In genomic region chr12:32679091-32679909, GRCh38 we compare ENCODE assay signal across 8 cellular contexts. TPM values are rescaled to one million over a fixed set of nuclear protein-coding genes. Genes with fewer than 3 reads are reported as not detected.
DNase-seq lines count a peak whose midpoint lies in the region; ATAC-seq, FAIRE-seq and TF ChIP-seq lines count a peak whose summit lies in the region.

Gene DNM1L, plus strand, starts transcription at chr12:32679301. Its CDS starts 63 bp downstream, at chr12:32679364.

- dilution Hi-C loops in keratinocyte (cut with MboI; ENCODE audit: extremely low pct_ligation_motif_present, low sequenced_read_pairs), result no loop called here

- H3K9ac ChIP-seq in keratinocyte (ENCODE audit: control insufficient read depth, extremely low read depth, insufficient read depth, low read length), result peak within 1 kb of the TSS; percentile 89

- TF ChIP-seq CTCF in AG10803 (conservative IDR thresholded peaks at IDR 0.05; ENCODE audit: low read length), result 0 out of 2 replicates have a peak, but pooled peaks have one; percentile 6
- TF ChIP-seq CTCF in keratinocyte (optimal IDR thresholded peaks at IDR 0.05 in 1 of 3, IDR thresholded peaks at IDR 0.05 in 1 of 3, conservative IDR thresholded peaks at IDR 0.05 in 1 of 3; ENCODE audit: extremely low read depth in 1 of 3, insufficient read depth in 2 of 3, low read length in 3 of 3), result no peak

- H4K20me1 ChIP-seq in keratinocyte (ENCODE audit: control insufficient read depth, extremely low read depth, insufficient read depth, low read length), result no peaks in the 10 kb centered on the region

- peak within 1 kb of the TSS; percentile 86 for H3K4me2 ChIP-seq in keratinocyte (ENCODE audit: control insufficient read depth, extremely low read depth, insufficient read depth, low read depth, low read length)

- peaks cover 48% of the 10 kb centered on the region for H3K79me2 ChIP-seq in keratinocyte (ENCODE audit: control insufficient read depth, insufficient read depth, low read length)

- no peaks in the 10 kb centered on the region for H3K36me3 ChIP-seq in keratinocyte (ENCODE audit: control insufficient read depth in 2 of 2, extremely low read depth in 1 of 2, insufficient read depth in 2 of 2, low read length in 2 of 2)

- peak within 1 kb of the TSS; percentile 86 for H3K4me3 ChIP-seq in AG10803 (ENCODE audit: low read length)
- peak within 1 kb of the TSS; percentile 73 to 96 (median 89) for H3K4me3 ChIP-seq in keratinocyte (ENCODE audit: control insufficient read depth in 2 of 3, extremely low read depth in 1 of 3, insufficient read depth in 2 of 3, low read depth in 1 of 3, low read length in 3 of 3)

- H3K27ac ChIP-seq in keratinocyte (ENCODE audit: control insufficient read depth, insufficient read depth, low read length), result peak within 1 kb of the TSS; percentile 80

- ATAC-seq in GM19043 (IDR thresholded peaks at IDR 0.05; ENCODE audit: low read depth, unreplicated experiment) (peak; percentile 94), HG03378 (IDR thresholded peaks at IDR 0.05; ENCODE audit: unreplicated experiment) (peak; percentile 91)

- peaks cover 13% of the 10 kb centered on the region for H3K4me1 ChIP-seq in keratinocyte (ENCODE audit: control insufficient read depth, extremely low read depth, insufficient read depth, low read length)

- peak within 1 kb of the TSS; percentile 90 for H2AFZ ChIP-seq in keratinocyte (ENCODE audit: control insufficient read depth, low read length)

- DNase-seq in AG10803 (ENCODE audit: low read depth) (peak; percentile 94), NCI-H460 (ENCODE audit: extremely low read depth, low read depth) (peak; percentile 90), cerebellar nuclear complex (lab: John Stamatoyannopoulos, UW) (peak; percentile 87 to 92), keratinocyte (ENCODE audit: low read depth, low spot score) (peak; percentile 62)
- DNase-seq in activated CD4-positive, CD25-positive, alpha-beta regulatory T cell treated with anti-CD3 and anti-CD28 coated beads, Interleukin-2, amount 50 U/mL, for 72 hours, result peak; percentile 89
- peak; percentile 81 to 82 for DNase-seq in stimulated activated CD4-positive, alpha-beta T cell treated with anti-CD3 and anti-CD28 coated beads, Interleukin-15, amount 100 ng/mL, for 1 hour (ENCODE audit: low read depth in 1 of 2, low spot score in 1 of 2)

- peaks cover 3% of the 10 kb centered on the region for H3K9me1 ChIP-seq in keratinocyte (ENCODE audit: control insufficient read depth, extremely low read depth, insufficient read depth, low read length)

- peak; percentile 68 for FAIRE-seq in keratinocyte (lab: Jason Lieb, UNC)

- no peaks in the 10 kb centered on the region for H3K27me3 ChIP-seq in keratinocyte (ENCODE audit: control insufficient read depth, extremely low read depth, insufficient read depth, low read length)

- no peaks in the 10 kb centered on the region for H3K9me3 ChIP-seq in keratinocyte (ENCODE audit: control insufficient read depth, low read depth, low read length)

RNA-seq across cellular contexts. Expression of gene DNM1L, which starts in this region (rescaled TPM):
- total RNA-seq in NCI-H460 (2014; rRNA removed; shearing (Covaris generic)), result 61.0 and 72.5 TPM in 2 replicates
- polyA plus RNA-seq in NCI-H460 (2014; cell fraction: nucleus; rRNA removed), result 76.4 and 86.7 TPM in 2 replicates
- 64.8 to 115 TPM (median 89.5 TPM) in 3 replicates for polyA plus RNA-seq in keratinocyte
- 65.1 TPM for polyA plus RNA-seq in keratinocyte (2011; ENCODE audit: low read depth)
- polyA plus RNA-seq in keratinocyte (2011; cell fraction: cytosol; rRNA removed), result 51.7 and 83.9 TPM in 2 replicates
- 108 and 137 TPM in 2 replicates for polyA plus RNA-seq in keratinocyte (2011; cell fraction: nucleus; rRNA removed)
- 37.4 and 85.2 TPM in 2 replicates for polyA plus RNA-seq in keratinocyte (2012; ENCODE audit: low replicate concordance)
- 84.1 to 115 TPM (median 90.5 TPM) in 3 replicates for polyA minus RNA-seq in keratinocyte
- polyA minus RNA-seq in keratinocyte (2011; cell fraction: cytosol; rRNA and poly(A)+ RNA removed), result 57.4 TPM
- polyA minus RNA-seq in keratinocyte (2011; cell fraction: nucleus; rRNA and poly(A)+ RNA removed), result 80.5 and 124 TPM in 2 replicates

Comparison
In these comparisons a context has a peak if more than half of its experiments do, and no peak if none do; other contexts are left out.
1. Peak in every context shown above with its lines: DNase-seq, ATAC-seq, H3K4me3 ChIP-seq and H3K27ac ChIP-seq.